8 cellular contexts compared by ENCODE assay signal in the genomic region with DNA sequence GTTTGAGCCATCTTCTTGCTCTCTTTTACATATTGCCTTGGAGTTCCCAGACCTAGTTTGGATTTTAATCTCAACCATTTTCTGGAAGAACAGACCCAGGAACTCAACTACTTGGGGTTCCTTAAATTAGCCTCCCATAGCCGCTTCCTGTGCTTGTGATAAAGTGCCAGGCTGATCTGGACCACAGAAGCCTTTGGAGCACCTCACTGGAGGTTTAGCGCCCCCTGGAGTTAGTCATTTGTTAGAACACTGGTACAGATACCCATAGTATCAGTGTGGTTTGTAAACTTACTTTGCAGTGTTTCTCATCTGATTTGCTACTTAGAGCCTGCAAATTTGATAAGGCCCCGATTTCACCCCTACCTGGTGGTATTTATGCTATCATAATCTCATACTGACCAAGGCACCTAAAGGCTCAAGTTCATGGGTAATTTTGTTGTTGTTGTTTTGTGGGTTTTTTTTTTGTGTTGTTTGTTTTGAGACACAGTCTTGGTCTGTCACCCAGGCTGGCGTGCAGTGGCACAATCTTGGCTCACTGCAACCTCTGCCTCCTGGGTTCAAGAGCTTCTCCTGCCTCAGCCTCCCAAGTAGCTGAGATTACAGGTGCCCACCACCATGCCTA. TPM values are rescaled to one million over a fixed set of nuclear protein-coding genes. Genes with fewer than 3 reads are reported as not detected.
DNase-seq lines count a peak whose midpoint lies in the region; ATAC-seq lines count a peak whose summit lies in the region.

No MANE protein-coding gene starts in this region.

- no peaks in the 10 kb centered on the region for H3K9me3 Mint-ChIP-seq in activated CD4-positive, alpha-beta T cell treated with anti-CD3 and anti-CD28 coated beads, Interleukin-2, amount 10 ng/mL, durations not matched to agents 7 days and 5 days

- no peak for ATAC-seq in GM21576 (IDR thresholded peaks at IDR 0.05; ENCODE audit: unreplicated experiment)

- peaks cover 49% of the 10 kb centered on the region for H3K4me1 Mint-ChIP-seq in activated CD4-positive, alpha-beta T cell treated with anti-CD3 and anti-CD28 coated beads, Interleukin-2, amount 10 ng/mL, durations not matched to agents 7 days and 5 days

- peak; percentile 73 for DNase-seq in COLO668 (lab: John Stamatoyannopoulos, UW; ENCODE audit: unreplicated experiment)
- DNase-seq in HK-2 (ENCODE audit: unreplicated experiment) = peak; percentile 62
- peak; percentile 79 for DNase-seq in NCI-H748 treated with DMSO at 0.1 percent for 48 hours (lab: John Stamatoyannopoulos, UW)
- DNase-seq in activated CD4-positive, alpha-beta T cell treated with anti-CD3 and anti-CD28 coated beads, Interleukin-2, amount 10 ng/mL, durations not matched to agents 7 days and 5 days = peak; percentile 89
- DNase-seq in dermis microvascular lymphatic vessel endothelial cell (ENCODE audit: low read depth in 2 of 2) = peak; percentile 68 to 84
- peak; percentile 93 for DNase-seq in medulla oblongata (ENCODE audit: extremely low spot score)
- peak; percentile 29 to 33 for DNase-seq in stimulated activated CD8-positive, alpha-beta memory T cell treated with anti-CD3 and anti-CD28 coated beads, Interleukin-15, amount 100 ng/mL, for 48 hours (ENCODE audit: low read depth in 2 of 2)

- CTCF ChIA-PET in activated CD4-positive, alpha-beta T cell treated with anti-CD3 and anti-CD28 coated beads, Interleukin-2, amount 10 ng/mL, durations not matched to agents 7 days and 5 days (lab: Charles Lee) = interaction anchor here (0.9 to 1.2 kb wide), 3 partner anchors 16 to 67 kb away, joined by 3 to 4 read pairs (median 3); no protein-coding TSS in a partner anchor

- POLR2A ChIA-PET in activated CD4-positive, alpha-beta T cell treated with anti-CD3 and anti-CD28 coated beads, Interleukin-2, amount 10 ng/mL, durations not matched to agents 7 days and 5 days (lab: Charles Lee) = no interaction called here

- H3K4me3 Mint-ChIP-seq in activated CD4-positive, alpha-beta T cell treated with anti-CD3 and anti-CD28 coated beads, Interleukin-2, amount 10 ng/mL, durations not matched to agents 7 days and 5 days = no peak overlapping the region

- no peaks in the 10 kb centered on the region for H3K27me3 Mint-ChIP-seq in activated CD4-positive, alpha-beta T cell treated with anti-CD3 and anti-CD28 coated beads, Interleukin-2, amount 10 ng/mL, durations not matched to agents 7 days and 5 days

- peaks cover 30% of the 10 kb centered on the region for H3K36me3 Mint-ChIP-seq in activated CD4-positive, alpha-beta T cell treated with anti-CD3 and anti-CD28 coated beads, Interleukin-2, amount 10 ng/mL, durations not matched to agents 7 days and 5 days (ENCODE audit: low read depth)

- H3K27ac Mint-ChIP-seq in activated CD4-positive, alpha-beta T cell treated with anti-CD3 and anti-CD28 coated beads, Interleukin-2, amount 10 ng/mL, durations not matched to agents 7 days and 5 days = no peak overlapping the region

RNA-seq across cellular contexts. Expression of a gene that starts 3.7 kb away (rescaled TPM):
- 10 to 100 TPM; 18.3 to 21.7 TPM for total RNA-seq in activated CD4-positive, alpha-beta T cell treated with anti-CD3 and anti-CD28 coated beads, Interleukin-2, amount 10 ng/mL, durations not matched to agents 7 days and 5 days
- total RNA-seq in dermis microvascular lymphatic vessel endothelial cell = 16.3 and 17.6 TPM in 2 replicates

RNA-seq across cellular contexts. Expression of a gene that starts 11.7 kb away (rescaled TPM):
- 10 to 100 TPM; 15.5 to 20.1 TPM for total RNA-seq in activated CD4-positive, alpha-beta T cell treated with anti-CD3 and anti-CD28 coated beads, Interleukin-2, amount 10 ng/mL, durations not matched to agents 7 days and 5 days
- 27.7 and 36.2 TPM in 2 replicates for total RNA-seq in dermis microvascular lymphatic vessel endothelial cell

RNA-seq across cellular contexts. Expression of a gene that starts 27.0 kb away (rescaled TPM):
- total RNA-seq in activated CD4-positive, alpha-beta T cell treated with anti-CD3 and anti-CD28 coated beads, Interleukin-2, amount 10 ng/mL, durations not matched to agents 7 days and 5 days = 10 to 100 TPM; 80.5 to 94.4 TPM
- total RNA-seq in dermis microvascular lymphatic vessel endothelial cell = 31.7 and 45.1 TPM in 2 replicates

Comparison
In these comparisons a context has a peak if more than half of its experiments do, and no peak if none do; other contexts are left out.
1. DNase-seq: peak in every context shown above with its lines; median percentile 93 in medulla oblongata; 89 in activated CD4-positive, alpha-beta T cell treated with anti-CD3 and anti-CD28 coated beads, Interleukin-2, amount 10 ng/mL, durations not matched to agents 7 days and 5 days; 79 in NCI-H748 treated with DMSO at 0.1 percent for 48 hours; 76 in dermis microvascular lymphatic vessel endothelial cell; 73 in COLO668; 62 in HK-2; 31 in stimulated activated CD8-positive, alpha-beta memory T cell treated with anti-CD3 and anti-CD28 coated beads, Interleukin-15, amount 100 ng/mL, for 48 hours.